1 cellular context compared by ENCODE assay signal in genomic region chr1:12604114-12604874, GRCh38.
TF ChIP-seq lines count a peak whose summit lies in the region.

No MANE protein-coding gene starts in this region.

TF ChIP-seq in HepG2, 621 proteins besides CTCF, POLR2A, EP300 and RAD21 (continued from another document and continues in another):
- TF ChIP-seq TFE3 (CRISPR knock-in tag; IDR thresholded peaks at IDR 0.05) (peak; percentile 69), ZNF766 (CRISPR knock-in tag; IDR thresholded peaks at IDR 0.05; ENCODE audit: borderline replicate concordance) (no peak), SKIL (CRISPR knock-in tag; IDR thresholded peaks at IDR 0.05; ENCODE audit: borderline replicate concordance) (peak; percentile 99), ZNF18 (CRISPR knock-in tag; IDR thresholded peaks at IDR 0.05; ENCODE audit: insufficient replicate concordance) (no peak), ZNF776 (CRISPR knock-in tag; IDR thresholded peaks at IDR 0.05) (0 out of 2 replicates have a peak, but pooled peaks have one; percentile 45), SMAD9 (CRISPR knock-in tag; IDR thresholded peaks at IDR 0.05) (0 out of 2 replicates have a peak, but pooled peaks have one; percentile 15), SMAD3 (CRISPR knock-in tag; IDR thresholded peaks at IDR 0.05) (0 out of 2 replicates have a peak, but pooled peaks have one; percentile 68), ARHGAP35 (CRISPR knock-in tag; IDR thresholded peaks at IDR 0.05; ENCODE audit: borderline replicate concordance) (no peak), ZNF441 (CRISPR knock-in tag; IDR thresholded peaks at IDR 0.05; ENCODE audit: borderline replicate concordance) (peak; percentile 92), MAZ (IDR thresholded peaks at IDR 0.05; ENCODE audit: borderline replicate concordance, low read depth, low read length) (no peak), MAZ (CRISPR knock-in tag; IDR thresholded peaks at IDR 0.05; ENCODE audit: low read depth) (no peak), GATA4 (IDR thresholded peaks at IDR 0.05; ENCODE audit: borderline replicate concordance, low read depth) (peak; percentile 90), RFX1 (IDR thresholded peaks at IDR 0.05) (no peak), ZFP91 (CRISPR knock-in tag; IDR thresholded peaks at IDR 0.05; ENCODE audit: borderline replicate concordance) (peak; percentile 53; the same call in 1 of the 2 replicates), ZNF282 (IDR thresholded peaks at IDR 0.05; ENCODE audit: partially characterized antibody) (no peak), ZNF563 (CRISPR knock-in tag; IDR thresholded peaks at IDR 0.05) (no peak), SP2 (CRISPR knock-in tag; IDR thresholded peaks at IDR 0.05) (no peak), NR2C2 (CRISPR knock-in tag; IDR thresholded peaks at IDR 0.05; ENCODE audit: borderline replicate concordance) (peak; percentile 92), TOE1 (CRISPR knock-in tag; IDR thresholded peaks at IDR 0.05) (no peak), ZNF720 (CRISPR knock-in tag; IDR thresholded peaks at IDR 0.05) (no peak), ARNT (IDR thresholded peaks at IDR 0.05) (no peak), CENPBD1 (CRISPR knock-in tag; IDR thresholded peaks at IDR 0.05; ENCODE audit: borderline replicate concordance, low read depth) (no peak), RFX3 (CRISPR knock-in tag; IDR thresholded peaks at IDR 0.05) (no peak), ZNF782 (CRISPR knock-in tag; IDR thresholded peaks at IDR 0.05; ENCODE audit: borderline replicate concordance) (no peak), MYPOP (CRISPR knock-in tag; IDR thresholded peaks at IDR 0.05) (peak; percentile 56; the same call in 1 of the 2 replicates), BHLHE40 (IDR thresholded peaks at IDR 0.05; ENCODE audit: low read length) (no peak; the same call in 1 of the 2 replicates), ZNF263 (CRISPR knock-in tag; IDR thresholded peaks at IDR 0.05) (no peak), ZNF615 (CRISPR knock-in tag; IDR thresholded peaks at IDR 0.05; ENCODE audit: borderline replicate concordance) (no peak), RERE (CRISPR knock-in tag; IDR thresholded peaks at IDR 0.05; ENCODE audit: low read depth) (peak; percentile 94), NFE2L1 (CRISPR knock-in tag; IDR thresholded peaks at IDR 0.05; ENCODE audit: borderline replicate concordance) (no peak), ZNF709 (CRISPR knock-in tag; IDR thresholded peaks at IDR 0.05) (no peak; the same call in 1 of the 2 replicates), TSC22D2 (CRISPR knock-in tag; IDR thresholded peaks at IDR 0.05; ENCODE audit: borderline replicate concordance) (no peak), RNF219 (CRISPR knock-in tag; IDR thresholded peaks at IDR 0.05) (0 out of 2 replicates have a peak, but pooled peaks have one; percentile 69), MBNL3 (CRISPR knock-in tag; conservative IDR thresholded peaks at IDR 0.05) (no peak), GMEB2 (CRISPR knock-in tag; IDR thresholded peaks at IDR 0.05; ENCODE audit: low read depth) (no peak), ATF6 (CRISPR knock-in tag; conservative IDR thresholded peaks at IDR 0.05) (no peak), NFIB (CRISPR knock-in tag; IDR thresholded peaks at IDR 0.05; ENCODE audit: borderline replicate concordance) (no peak), PHF20 (CRISPR knock-in tag; IDR thresholded peaks at IDR 0.05) (no peak), ZNF7 (CRISPR knock-in tag; IDR thresholded peaks at IDR 0.05) (no peak), EZH2 (conservative IDR thresholded peaks at IDR 0.05; ENCODE audit: low read depth, low read length) (no peak), ZNF44 (CRISPR knock-in tag; IDR thresholded peaks at IDR 0.05) (no peak), ATAD3A (CRISPR knock-in tag; IDR thresholded peaks at IDR 0.05) (no peak), RBFOX2 (IDR thresholded peaks at IDR 0.05; ENCODE audit: low read depth, low read length) (0 out of 2 replicates have a peak, but pooled peaks have one; percentile 15), MBD4 (IDR thresholded peaks at IDR 0.05; ENCODE audit: borderline replicate concordance, low read length) (no peak), ZNF660 (CRISPR knock-in tag; IDR thresholded peaks at IDR 0.05; ENCODE audit: borderline replicate concordance, low read depth) (no peak)
